ENCODE assay signal across 18 cellular contexts in the genomic region with DNA sequence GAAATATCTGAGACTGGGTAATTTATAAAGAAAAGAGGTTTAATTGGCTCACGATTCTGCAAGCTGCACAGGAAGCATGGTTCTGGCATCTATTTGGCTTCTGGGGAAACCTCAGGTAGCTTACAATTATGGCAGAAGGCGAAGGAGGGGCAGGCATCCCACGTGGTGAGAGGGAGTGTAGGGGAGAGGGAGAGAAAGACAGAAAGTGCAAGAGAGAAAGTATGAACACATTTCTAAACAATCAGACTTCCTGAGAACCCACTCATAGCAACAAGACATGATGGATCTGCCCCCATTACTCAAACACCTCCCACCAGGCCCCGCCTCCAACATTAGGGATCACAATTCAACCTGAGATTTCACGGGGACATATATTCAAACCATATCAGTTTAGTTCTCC.
DNase-seq lines count a peak whose midpoint lies in the region; ATAC-seq and TF ChIP-seq lines count a peak whose summit lies in the region.
"Had no signal": no experiment of that assay in that cellular context is flagged by ENCODE, and none has a peak within 500 bp of the region (broad histone marks: within the 10 kb centered on the region; RNA-seq: fewer than 3 reads in every experiment).

No MANE protein-coding gene starts in this region.

- peak; percentile 64 for ATAC-seq in activated CD4-positive, alpha-beta T cell treated with anti-CD3 and anti-CD28 coated beads for 36 hours
- ATAC-seq in activated CD8-positive, alpha-beta T cell treated with anti-CD3 and anti-CD28 coated beads for 36 hours = no peak
- no peak for ATAC-seq in activated CD8-positive, alpha-beta T cell treated with anti-CD3 and anti-CD28 coated beads, Interleukin-2, amount 10 ng/mL, durations not matched to agents 7 days and 5 days
- peak; percentile 21 for ATAC-seq in activated T-helper 17 cell treated with anti-CD3 and anti-CD28 coated beads, Interleukin-2, amount 50 U/mL, for 72 hours (replicated peaks)
- ATAC-seq: CD8-positive, alpha-beta T cell had no signal

- TF ChIP-seq CTCF in activated CD8-positive, alpha-beta T cell treated with anti-CD3 and anti-CD28 coated beads for 36 hours (IDR thresholded peaks at IDR 0.05) = no peak
- no peak for TF ChIP-seq CTCF in RWPE1 (conservative IDR thresholded peaks at IDR 0.05; ENCODE audit: low read depth)

- intact Hi-C loops in activated CD4-positive, alpha-beta T cell treated with anti-CD3 and anti-CD28 coated beads for 36 hours (cut with DNase I, micrococcal nuclease) = no loop called here
- intact Hi-C loops in activated CD8-positive, alpha-beta T cell treated with anti-CD3 and anti-CD28 coated beads for 36 hours (cut with micrococcal nuclease) = loop anchor here (2.0 kb wide), 1 partner anchor 109 kb away; no protein-coding TSS in a partner anchor

- H3K4me1 Mint-ChIP-seq in activated CD4-positive, alpha-beta T cell treated with anti-CD3 and anti-CD28 coated beads for 36 hours = peaks cover 9% of the 10 kb centered on the region
- peaks cover 5% of the 10 kb centered on the region for H3K4me1 Mint-ChIP-seq in activated CD8-positive, alpha-beta T cell treated with anti-CD3 and anti-CD28 coated beads for 36 hours (ENCODE audit: low read depth)
- peaks cover 2% of the 10 kb centered on the region for H3K4me1 Mint-ChIP-seq in activated CD8-positive, alpha-beta T cell treated with anti-CD3 and anti-CD28 coated beads, Interleukin-2, amount 10 ng/mL, durations not matched to agents 7 days and 5 days (ENCODE audit: low read depth)
- H3K4me1 Mint-ChIP-seq in activated T-helper 17 cell treated with anti-CD3 and anti-CD28 coated beads, Interleukin-2, amount 50 U/mL, for 72 hours = peaks cover 4% of the 10 kb centered on the region

- no peaks in the 10 kb centered on the region for H3K36me3 Mint-ChIP-seq in activated CD4-positive, alpha-beta T cell treated with anti-CD3 and anti-CD28 coated beads for 36 hours (ENCODE audit: low read depth)
- H3K36me3 Mint-ChIP-seq in activated CD8-positive, alpha-beta T cell treated with anti-CD3 and anti-CD28 coated beads for 36 hours (ENCODE audit: low read depth) = no peaks in the 10 kb centered on the region
- H3K36me3 Mint-ChIP-seq in activated CD8-positive, alpha-beta T cell treated with anti-CD3 and anti-CD28 coated beads, Interleukin-2, amount 10 ng/mL, durations not matched to agents 7 days and 5 days (ENCODE audit: low read depth) = peaks cover 2% of the 10 kb centered on the region
- H3K36me3 Mint-ChIP-seq in activated T-helper 17 cell treated with anti-CD3 and anti-CD28 coated beads, Interleukin-2, amount 50 U/mL, for 72 hours (ENCODE audit: low read depth) = no peaks in the 10 kb centered on the region
- H3K36me3 Mint-ChIP-seq: CD4-positive, CD25-positive, alpha-beta regulatory T cell; CD8-positive, alpha-beta T cell had no signal

- peaks cover 3% of the 10 kb centered on the region for H3K27me3 Mint-ChIP-seq in activated CD4-positive, alpha-beta T cell treated with anti-CD3 and anti-CD28 coated beads for 36 hours
- H3K27me3 Mint-ChIP-seq in activated CD8-positive, alpha-beta T cell treated with anti-CD3 and anti-CD28 coated beads for 36 hours = no peaks in the 10 kb centered on the region
- H3K27me3 Mint-ChIP-seq in activated CD8-positive, alpha-beta T cell treated with anti-CD3 and anti-CD28 coated beads, Interleukin-2, amount 10 ng/mL, durations not matched to agents 7 days and 5 days (ENCODE audit: low read depth) = peaks cover 4% of the 10 kb centered on the region
- no peaks in the 10 kb centered on the region for H3K27me3 Mint-ChIP-seq in activated T-helper 17 cell treated with anti-CD3 and anti-CD28 coated beads, Interleukin-2, amount 50 U/mL, for 72 hours

- POLR2A ChIA-PET in activated CD4-positive, alpha-beta T cell treated with anti-CD3 and anti-CD28 coated beads for 36 hours (lab: Charles Lee) = no interaction called here
- POLR2A ChIA-PET in activated CD8-positive, alpha-beta T cell treated with anti-CD3 and anti-CD28 coated beads for 36 hours (lab: Charles Lee) = interaction anchor here (0.6 kb wide), 1 partner anchor 91 kb away, joined by 3 read pairs; no protein-coding TSS in a partner anchor
- POLR2A ChIA-PET in activated CD8-positive, alpha-beta T cell treated with anti-CD3 and anti-CD28 coated beads, Interleukin-2, amount 10 ng/mL, durations not matched to agents 7 days and 5 days (lab: Charles Lee) = no interaction called here
- POLR2A ChIA-PET in RWPE1 (lab: Yijun Ruan, JAX; ENCODE audit: low non-redundant PET) = no interaction called here

- peaks cover 3% of the 10 kb centered on the region for H3K9me3 Mint-ChIP-seq in activated CD4-positive, alpha-beta T cell treated with anti-CD3 and anti-CD28 coated beads for 36 hours (ENCODE audit: low read depth)
- H3K9me3 Mint-ChIP-seq in activated CD8-positive, alpha-beta T cell treated with anti-CD3 and anti-CD28 coated beads for 36 hours = peaks cover 2% of the 10 kb centered on the region
- peaks cover 3% of the 10 kb centered on the region for H3K9me3 Mint-ChIP-seq in activated CD8-positive, alpha-beta T cell treated with anti-CD3 and anti-CD28 coated beads, Interleukin-2, amount 10 ng/mL, durations not matched to agents 7 days and 5 days (ENCODE audit: insufficient read depth)
- H3K9me3 Mint-ChIP-seq in activated T-helper 17 cell treated with anti-CD3 and anti-CD28 coated beads, Interleukin-2, amount 50 U/mL, for 72 hours = peaks cover 3% of the 10 kb centered on the region

- CTCF ChIA-PET in activated CD4-positive, alpha-beta T cell treated with anti-CD3 and anti-CD28 coated beads for 36 hours (lab: Charles Lee) = interaction anchor here (1.0 to 2.2 kb wide), 8 partner anchors 33 to 341 kb away, joined by 3 to 20 read pairs (median 6); no protein-coding TSS in a partner anchor
- CTCF ChIA-PET in activated CD8-positive, alpha-beta T cell treated with anti-CD3 and anti-CD28 coated beads for 36 hours (lab: Charles Lee) = interaction anchor here (1.0 to 10.9 kb wide), 13 partner anchors 20 to 495 kb away, joined by 3 to 111 read pairs (median 5); no protein-coding TSS in a partner anchor
- CTCF ChIA-PET in activated CD8-positive, alpha-beta T cell treated with anti-CD3 and anti-CD28 coated beads, Interleukin-2, amount 10 ng/mL, durations not matched to agents 7 days and 5 days (lab: Charles Lee) = interaction anchor here (1.2 to 8.6 kb wide), 5 partner anchors 24 to 288 kb away, joined by 4 to 92 read pairs (median 10); a partner anchor contains a TSS
- CTCF ChIA-PET in RWPE1 (lab: Yijun Ruan, JAX) = no interaction called here

- no peak overlapping the region for H3K4me3 Mint-ChIP-seq in activated CD4-positive, alpha-beta T cell treated with anti-CD3 and anti-CD28 coated beads for 36 hours
- no peak overlapping the region for H3K4me3 Mint-ChIP-seq in activated CD8-positive, alpha-beta T cell treated with anti-CD3 and anti-CD28 coated beads for 36 hours
- H3K4me3 Mint-ChIP-seq in activated CD8-positive, alpha-beta T cell treated with anti-CD3 and anti-CD28 coated beads, Interleukin-2, amount 10 ng/mL, durations not matched to agents 7 days and 5 days = no peak overlapping the region
- no peak overlapping the region for H3K4me3 Mint-ChIP-seq in activated T-helper 17 cell treated with anti-CD3 and anti-CD28 coated beads, Interleukin-2, amount 50 U/mL, for 72 hours
- H3K4me3 Mint-ChIP-seq: B cell; CD4-positive, CD25-positive, alpha-beta regulatory T cell; CD8-positive, alpha-beta T cell had no signal

- no peak overlapping the region for H3K27ac Mint-ChIP-seq in activated CD4-positive, alpha-beta T cell treated with anti-CD3 and anti-CD28 coated beads for 36 hours
- no peak overlapping the region for H3K27ac Mint-ChIP-seq in activated CD8-positive, alpha-beta T cell treated with anti-CD3 and anti-CD28 coated beads for 36 hours
- H3K27ac Mint-ChIP-seq in activated CD8-positive, alpha-beta T cell treated with anti-CD3 and anti-CD28 coated beads, Interleukin-2, amount 10 ng/mL, durations not matched to agents 7 days and 5 days = no peak overlapping the region
- peak overlapping the region; percentile 49 for H3K27ac Mint-ChIP-seq in activated T-helper 17 cell treated with anti-CD3 and anti-CD28 coated beads, Interleukin-2, amount 50 U/mL, for 72 hours
- H3K27ac Mint-ChIP-seq: B cell; CD4-positive, CD25-positive, alpha-beta regulatory T cell; CD8-positive, alpha-beta T cell had no signal

- no peak overlapping the region for H3K27ac ChIP-seq in RWPE1
- H3K27ac ChIP-seq: 22Rv1, BLaER1, C4-2B had no signal

- DNase-seq in activated CD4-positive, alpha-beta T cell treated with anti-CD3 and anti-CD28 coated beads for 36 hours = peak; percentile 30
- DNase-seq in activated CD4-positive, alpha-beta T cell treated with anti-CD3 and anti-CD28 coated beads for 1 hour = no peak
- DNase-seq in activated CD8-positive, alpha-beta T cell treated with anti-CD3 and anti-CD28 coated beads for 36 hours = peak; percentile 23
- DNase-seq in activated CD8-positive, alpha-beta T cell treated with anti-CD3 and anti-CD28 coated beads, Interleukin-2, amount 10 ng/mL, durations not matched to agents 7 days and 5 days = no peak
- DNase-seq in RWPE1 (ENCODE audit: low spot score) = no peak
- no peak for DNase-seq in superior temporal gyrus (ENCODE audit: extremely low spot score)
- DNase-seq: Caco-2; CD4-positive, CD25-positive, alpha-beta regulatory T cell; CD8-positive, alpha-beta T cell; DMS153; DND-41; H7; HCEC 1CT had no signal

Comparison
In these comparisons a context has a peak if more than half of its experiments do, and no peak if none do; other contexts are left out.
1. DNase-seq: peak in activated CD4-positive, alpha-beta T cell treated with anti-CD3 and anti-CD28 coated beads for 36 hours (single experiment) and activated CD8-positive, alpha-beta T cell treated with anti-CD3 and anti-CD28 coated beads for 36 hours (single experiment); none in activated CD4-positive, alpha-beta T cell treated with anti-CD3 and anti-CD28 coated beads for 1 hour (single experiment), activated CD8-positive, alpha-beta T cell treated with anti-CD3 and anti-CD28 coated beads, Interleukin-2, amount 10 ng/mL, durations not matched to agents 7 days and 5 days (single experiment), RWPE1 (single experiment) and superior temporal gyrus (single experiment).
2. ATAC-seq: peak in activated CD4-positive, alpha-beta T cell treated with anti-CD3 and anti-CD28 coated beads for 36 hours (single experiment) and activated T-helper 17 cell treated with anti-CD3 and anti-CD28 coated beads, Interleukin-2, amount 50 U/mL, for 72 hours (single experiment); none in activated CD8-positive, alpha-beta T cell treated with anti-CD3 and anti-CD28 coated beads for 36 hours (single experiment) and activated CD8-positive, alpha-beta T cell treated with anti-CD3 and anti-CD28 coated beads, Interleukin-2, amount 10 ng/mL, durations not matched to agents 7 days and 5 days (single experiment).